ENCODE assay signal across 8 cellular contexts in genomic region chr6:75368151-75368779, GRCh38.
DNase-seq lines count a peak whose midpoint lies in the region; ATAC-seq and TF ChIP-seq lines count a peak whose summit lies in the region.

No MANE protein-coding gene starts in this region.

- ATAC-seq in WTC11, result peak; percentile 99
- peak; percentile 72 for ATAC-seq in left colon
- no peak for ATAC-seq in natural killer cell treated with Interleukin-12 subunit alpha and Interleukin-12 subunit beta and Interleukin-15 and Interleukin-18, amount 100 ng/mL, for 72 hours
- no peak for ATAC-seq in HG03039 (IDR thresholded peaks at IDR 0.05; ENCODE audit: unreplicated experiment)
- ATAC-seq in GM18907 (IDR thresholded peaks at IDR 0.05; ENCODE audit: unreplicated experiment), result no peak

- H3K27me3 Mint-ChIP-seq in HFFc6 (ENCODE audit: insufficient read depth) (peaks cover 5% of the 10 kb centered on the region), WTC11 (ENCODE audit: low read depth) (no peaks in the 10 kb centered on the region)
- H3K27me3 Mint-ChIP-seq in natural killer cell treated with Interleukin-12 subunit alpha and Interleukin-12 subunit beta and Interleukin-15 and Interleukin-18, amount 100 ng/mL, for 72 hours, result peaks cover 2 to 12% of the 10 kb centered on the region in 2 donors

- POLR2A ChIA-PET in WTC11 (lab: Charles Lee), result interaction anchor here (0.6 to 0.7 kb wide), 2 partner anchors 18 to 19 kb away, joined by 3 to 5 read pairs; no protein-coding TSS in a partner anchor

- peaks cover 6% of the 10 kb centered on the region for H3K4me1 Mint-ChIP-seq in HFFc6 (ENCODE audit: low read depth)
- peaks cover 9% of the 10 kb centered on the region for H3K4me1 Mint-ChIP-seq in WTC11
- H3K4me1 Mint-ChIP-seq in natural killer cell treated with Interleukin-12 subunit alpha and Interleukin-12 subunit beta and Interleukin-15 and Interleukin-18, amount 100 ng/mL, for 72 hours (ENCODE audit: low read depth in 2 of 2), result no peaks in the 10 kb centered on the region

- no peak overlapping the region for H3K27ac Mint-ChIP-seq in HFFc6
- peak overlapping the region; percentile 63; the same call in 1 of the 2 replicates for H3K27ac Mint-ChIP-seq in WTC11
- no peak overlapping the region for H3K27ac Mint-ChIP-seq in natural killer cell treated with Interleukin-12 subunit alpha and Interleukin-12 subunit beta and Interleukin-15 and Interleukin-18, amount 100 ng/mL, for 72 hours

- no peaks in the 10 kb centered on the region for H3K36me3 Mint-ChIP-seq in HFFc6 (ENCODE audit: low read depth)
- H3K36me3 Mint-ChIP-seq in WTC11, result no peaks in the 10 kb centered on the region
- H3K36me3 Mint-ChIP-seq in natural killer cell treated with Interleukin-12 subunit alpha and Interleukin-12 subunit beta and Interleukin-15 and Interleukin-18, amount 100 ng/mL, for 72 hours, result no peaks in the 10 kb centered on the region

- intact Hi-C loops in left colon (cut with DNase I, micrococcal nuclease), result no loop called here

- TF ChIP-seq CTCF in HFFc6 (IDR thresholded peaks at IDR 0.05) (peak; percentile 58; the same call in 1 of the 2 replicates), WTC11 (IDR thresholded peaks at IDR 0.05) (peak; percentile 44; the same call in 1 of the 2 replicates)

- H3K4me3 Mint-ChIP-seq in HFFc6 (no peak overlapping the region), WTC11 (no peak overlapping the region)
- no peak overlapping the region for H3K4me3 Mint-ChIP-seq in natural killer cell treated with Interleukin-12 subunit alpha and Interleukin-12 subunit beta and Interleukin-15 and Interleukin-18, amount 100 ng/mL, for 72 hours

- DNase-seq in D341Med (ENCODE audit: low spot score) (peak; percentile 72), HFFc6 (no peak), WTC11 (ENCODE audit: low spot score) (peak; percentile 68), left colon (peak in 1 of 2 donors; percentile 26)
- DNase-seq in natural killer cell treated with Interleukin-12 subunit alpha and Interleukin-12 subunit beta and Interleukin-15 and Interleukin-18, amount 100 ng/mL, for 72 hours (ENCODE audit: low spot score), result no peak
- DNase-seq in activated CD8-positive, alpha-beta memory T cell treated with anti-CD3 and anti-CD28 coated beads, Interleukin-2, amount 50 U/mL, for 4 hours, result no peak

- CTCF ChIA-PET in WTC11 (lab: Charles Lee), result interaction anchor here (0.5 to 2.5 kb wide), 30 partner anchors 9 to 442 kb away, joined by 3 to 19 read pairs (median 4); partner anchors contain the start of gene FILIP1

- H3K9me3 Mint-ChIP-seq in HFFc6, result no peaks in the 10 kb centered on the region
- H3K9me3 Mint-ChIP-seq in WTC11, result peaks cover 5% of the 10 kb centered on the region
- no peaks in the 10 kb centered on the region for H3K9me3 Mint-ChIP-seq in natural killer cell treated with Interleukin-12 subunit alpha and Interleukin-12 subunit beta and Interleukin-15 and Interleukin-18, amount 100 ng/mL, for 72 hours

TF ChIP-seq in WTC11, 78 proteins besides CTCF, POLR2A, EP300 and RAD21:
- TF ChIP-seq SOX15 (CRISPR knock-in tag; IDR thresholded peaks at IDR 0.05), result no peak
- no peak for TF ChIP-seq NFYB (CRISPR knock-in tag; conservative IDR thresholded peaks at IDR 0.05; ENCODE audit: low read depth)
- no peak for TF ChIP-seq CDX4 (CRISPR knock-in tag; IDR thresholded peaks at IDR 0.05; ENCODE audit: borderline replicate concordance)
- no peak for TF ChIP-seq OVOL2 (CRISPR knock-in tag; IDR thresholded peaks at IDR 0.05; ENCODE audit: borderline replicate concordance)
- no peak for TF ChIP-seq JAZF1 (CRISPR knock-in tag; IDR thresholded peaks at IDR 0.05)
- no peak for TF ChIP-seq NR2C2 (CRISPR knock-in tag; IDR thresholded peaks at IDR 0.05)
- no peak for TF ChIP-seq RORB (CRISPR knock-in tag; IDR thresholded peaks at IDR 0.05)
- no peak for TF ChIP-seq MXD4 (CRISPR knock-in tag; IDR thresholded peaks at IDR 0.05; ENCODE audit: borderline replicate concordance)
- no peak for TF ChIP-seq ZNF232 (CRISPR knock-in tag; IDR thresholded peaks at IDR 0.05)
- TF ChIP-seq E2F4 (CRISPR knock-in tag; IDR thresholded peaks at IDR 0.05; ENCODE audit: borderline replicate concordance, low read depth), result no peak
- no peak for TF ChIP-seq TEAD1 (CRISPR knock-in tag; IDR thresholded peaks at IDR 0.05)
- TF ChIP-seq CBFB (CRISPR knock-in tag; IDR thresholded peaks at IDR 0.05; ENCODE audit: low read depth), result no peak
- no peak for TF ChIP-seq TP53 (CRISPR knock-in tag; IDR thresholded peaks at IDR 0.05)

Comparison
In these comparisons a context has a peak if more than half of its experiments do, and no peak if none do; other contexts are left out.
1. DNase-seq: peak in D341Med (single experiment) and WTC11 (single experiment); none in HFFc6 (single experiment), natural killer cell treated with Interleukin-12 subunit alpha and Interleukin-12 subunit beta and Interleukin-15 and Interleukin-18, amount 100 ng/mL, for 72 hours (single experiment) and activated CD8-positive, alpha-beta memory T cell treated with anti-CD3 and anti-CD28 coated beads, Interleukin-2, amount 50 U/mL, for 4 hours (single experiment).
2. ATAC-seq: peak in WTC11 (single experiment) and left colon (single experiment); none in natural killer cell treated with Interleukin-12 subunit alpha and Interleukin-12 subunit beta and Interleukin-15 and Interleukin-18, amount 100 ng/mL, for 72 hours (0 of 2), HG03039 (single experiment) and GM18907 (single experiment).